Comparison of ENCODE assay signal across 29 cellular contexts in genomic region chr20:52441708-52442107, GRCh38.
"Had no signal": no experiment of that assay in that cellular context is flagged by ENCODE, and none has a peak within 500 bp of the region (broad histone marks: within the 10 kb centered on the region; RNA-seq: fewer than 3 reads in every experiment).

No MANE protein-coding gene starts in this region.

- H3K36me3 ChIP-seq: neural progenitor cell, ovary, right lobe of liver, sigmoid colon, stomach, thoracic aorta, thyroid gland, tibial nerve, upper lobe of left lung, uterus had no signal

- DNase-seq: naive thymus-derived CD4-positive, alpha-beta T cell; nephron progenitor cell; occipital lobe; ovary; posterior cingulate gyrus; psoas muscle; right cardiac atrium; right lobe of liver; sigmoid colon; small intestine; stimulated activated CD4-positive, alpha-beta T cell treated with anti-CD3 and anti-CD28 coated beads, Interleukin-15, amount 100 ng/mL, for 24 hours; stimulated activated CD4-positive, alpha-beta T cell treated with anti-CD3 and anti-CD28 coated beads, Interleukin-2, amount 100 ng/mL, for 24 hours; stimulated activated CD4-positive, alpha-beta T cell treated with anti-CD3 and anti-CD28 coated beads, Interleukin-2, amount 100 ng/mL, for 48 hours; stimulated activated CD4-positive, alpha-beta T cell treated with anti-CD3 and anti-CD28 coated beads, Interleukin-4, amount 100 ng/mL, for 24 hours; stimulated activated naive B cell treated with anti-CD40 and anti-IgM and Interleukin-4, amounts not matched to agents 10 μg/mL and 1 μg/mL and 100 μg/mL, for 72 hours; stimulated activated naive CD4-positive, alpha-beta T cell treated with Interleukin-2 at 50 U/mL for 16 hours; stomach; thyroid gland; trophoblast cell; upper lobe of left lung; uterus had no signal

- H3K36me3 Mint-ChIP-seq: naive thymus-derived CD4-positive, alpha-beta T cell; natural killer cell treated with Interleukin-12 subunit alpha and Interleukin-12 subunit beta and Interleukin-15 and Interleukin-18, amount 100 ng/mL, for 72 hours; neural progenitor cell; stimulated activated effector memory CD8-positive, alpha-beta T cell treated with anti-CD3 and anti-CD28 coated beads, Interleukin-12 subunit alpha, Interleukin-12 subunit beta, amount 100 ng/mL, for 72 hours; stimulated activated naive B cell treated with anti-CD40 and anti-IgM and Interleukin-4, amounts not matched to agents 10 μg/mL and 1 μg/mL and 100 μg/mL, for 72 hours had no signal

- H3K4me1 Mint-ChIP-seq: neural progenitor cell; stimulated activated effector memory CD8-positive, alpha-beta T cell treated with anti-CD3 and anti-CD28 coated beads, Interleukin-12 subunit alpha, Interleukin-12 subunit beta, amount 100 ng/mL, for 72 hours; stimulated activated naive B cell treated with anti-CD40 and anti-IgM and Interleukin-4, amounts not matched to agents 10 μg/mL and 1 μg/mL and 100 μg/mL, for 72 hours had no signal

- H3K27ac Mint-ChIP-seq: natural killer cell treated with Interleukin-12 subunit alpha and Interleukin-12 subunit beta and Interleukin-15 and Interleukin-18, amount 100 ng/mL, for 72 hours; nephron progenitor cell; neural progenitor cell; progenitor cell of endocrine pancreas; stimulated activated effector memory CD8-positive, alpha-beta T cell treated with anti-CD3 and anti-CD28 coated beads, Interleukin-12 subunit alpha, Interleukin-12 subunit beta, amount 100 ng/mL, for 72 hours; stimulated activated naive B cell treated with anti-CD40 and anti-IgM and Interleukin-4, amounts not matched to agents 10 μg/mL and 1 μg/mL and 100 μg/mL, for 72 hours; stimulated activated naive CD8-positive, alpha-beta T cell treated with anti-CD3 and anti-CD28 coated beads, Interleukin-15, Interleukin-2, amounts not matched to agents 100 ng/mL and 50 ng/mL, for 24 hours had no signal

- H3K9ac ChIP-seq: neural progenitor cell, parathyroid adenoma had no signal

- H3K27ac ChIP-seq: neural progenitor cell, ovary, parathyroid adenoma, psoas muscle, right lobe of liver, sigmoid colon, stomach, thoracic aorta, thyroid gland, tibial nerve, upper lobe of left lung, uterus had no signal

- H3K4me2 ChIP-seq: neural progenitor cell had no signal

- H3K9me3 ChIP-seq: ovary, psoas muscle, right lobe of liver, sigmoid colon, stomach, thoracic aorta, thyroid gland, tibial nerve, upper lobe of left lung, uterus had no signal

- H3K4me3 Mint-ChIP-seq: naive thymus-derived CD4-positive, alpha-beta T cell; natural killer cell treated with Interleukin-12 subunit alpha and Interleukin-12 subunit beta and Interleukin-15 and Interleukin-18, amount 100 ng/mL, for 72 hours; nephron progenitor cell; neural progenitor cell; stimulated activated effector memory CD8-positive, alpha-beta T cell treated with anti-CD3 and anti-CD28 coated beads, Interleukin-12 subunit alpha, Interleukin-12 subunit beta, amount 100 ng/mL, for 72 hours; stimulated activated naive B cell treated with anti-CD40 and anti-IgM and Interleukin-4, amounts not matched to agents 10 μg/mL and 1 μg/mL and 100 μg/mL, for 72 hours; stimulated activated naive CD8-positive, alpha-beta T cell treated with anti-CD3 and anti-CD28 coated beads, Interleukin-15, Interleukin-2, amounts not matched to agents 100 ng/mL and 50 ng/mL, for 24 hours had no signal

- H2AFZ ChIP-seq: neural progenitor cell, parathyroid adenoma had no signal

- H3K79me2 ChIP-seq: parathyroid adenoma had no signal

- H3K4me3 ChIP-seq: neural progenitor cell, ovary, psoas muscle, right lobe of liver, sigmoid colon, stomach, thoracic aorta, thyroid gland, tibial nerve, upper lobe of left lung, uterus had no signal

- ATAC-seq: naive thymus-derived CD4-positive, alpha-beta T cell; natural killer cell treated with Interleukin-12 subunit alpha and Interleukin-12 subunit beta and Interleukin-15 and Interleukin-18, amount 100 ng/mL, for 72 hours; psoas muscle; right cardiac atrium; right lobe of liver; stimulated activated effector memory CD8-positive, alpha-beta T cell treated with anti-CD3 and anti-CD28 coated beads, Interleukin-12 subunit alpha, Interleukin-12 subunit beta, amount 100 ng/mL, for 72 hours; stimulated activated naive B cell treated with anti-CD40 and anti-IgM and Interleukin-4, amounts not matched to agents 10 μg/mL and 1 μg/mL and 100 μg/mL, for 72 hours had no signal

- H3K27me3 ChIP-seq: neural progenitor cell, ovary, right lobe of liver, sigmoid colon, stomach, thyroid gland, tibial nerve, upper lobe of left lung, uterus had no signal

- H3K27me3 Mint-ChIP-seq: stimulated activated naive B cell treated with anti-CD40 and anti-IgM and Interleukin-4, amounts not matched to agents 10 μg/mL and 1 μg/mL and 100 μg/mL, for 72 hours had no signal
